17 cellular contexts compared by ENCODE assay signal in genomic region chr19:41402010-41402409, GRCh38.
"Had no signal": no experiment of that assay in that cellular context is flagged by ENCODE, and none has a peak within 500 bp of the region (broad histone marks: within the 10 kb centered on the region; RNA-seq: fewer than 3 reads in every experiment).

No MANE protein-coding gene starts in this region.

- H3K27ac ChIP-seq: neutrophil, spleen, thoracic aorta, transverse colon had no signal

- H3K9me3 Mint-ChIP-seq: effector memory CD8-positive, alpha-beta T cell; naive thymus-derived CD4-positive, alpha-beta T cell; nephron progenitor cell; stimulated activated naive B cell treated with anti-CD40 and anti-IgM and Interleukin-4, amounts not matched to agents 10 μg/mL and 1 μg/mL and 100 μg/mL, for 72 hours; stimulated activated naive CD8-positive, alpha-beta T cell treated with anti-CD3 and anti-CD28 coated beads, Interleukin-15, amount 100 ng/mL, for 72 hours had no signal

- H3K36me3 ChIP-seq: neutrophil, thoracic aorta, transverse colon had no signal

- H3K4me3 ChIP-seq: spleen, thoracic aorta, transverse colon had no signal

- ATAC-seq: effector memory CD8-positive, alpha-beta T cell; left lobe of liver; naive thymus-derived CD4-positive, alpha-beta T cell; sciatic nerve; stimulated activated naive B cell treated with anti-CD40 and anti-IgM and Interleukin-4, amounts not matched to agents 10 μg/mL and 1 μg/mL and 100 μg/mL, for 72 hours; stimulated activated naive CD8-positive, alpha-beta T cell treated with anti-CD3 and anti-CD28 coated beads, Interleukin-15, amount 100 ng/mL, for 72 hours had no signal

- H3K27ac Mint-ChIP-seq: effector memory CD8-positive, alpha-beta T cell; stimulated activated naive B cell treated with anti-CD40 and anti-IgM and Interleukin-4, amounts not matched to agents 10 μg/mL and 1 μg/mL and 100 μg/mL, for 72 hours had no signal

- H3K27me3 ChIP-seq: neutrophil, spleen, transverse colon had no signal

- H3K4me3 Mint-ChIP-seq: effector memory CD8-positive, alpha-beta T cell; naive thymus-derived CD4-positive, alpha-beta T cell; nephron progenitor cell; stimulated activated naive B cell treated with anti-CD40 and anti-IgM and Interleukin-4, amounts not matched to agents 10 μg/mL and 1 μg/mL and 100 μg/mL, for 72 hours; stimulated activated naive CD8-positive, alpha-beta T cell treated with anti-CD3 and anti-CD28 coated beads, Interleukin-15, amount 100 ng/mL, for 72 hours had no signal

- H3K9me3 ChIP-seq: neutrophil, spleen, thoracic aorta, transverse colon had no signal

- DNase-seq: effector memory CD8-positive, alpha-beta T cell; islet precursor cell; mesendoderm; naive thymus-derived CD4-positive, alpha-beta T cell; nephron progenitor cell; spleen; stimulated activated CD4-positive, alpha-beta T cell treated with anti-CD3 and anti-CD28 coated beads, Interleukin-15, amount 100 ng/mL, for 24 hours; stimulated activated CD4-positive, alpha-beta T cell treated with anti-CD3 and anti-CD28 coated beads, Interleukin-1b, Interleukin-23, amount 100 ng/mL, for 48 hours; stimulated activated CD4-positive, alpha-beta T cell treated with anti-CD3 and anti-CD28 coated beads, Interleukin-4, amount 100 ng/mL, for 24 hours; stimulated activated naive B cell treated with anti-CD40 and anti-IgM and Interleukin-4, amounts not matched to agents 10 μg/mL and 1 μg/mL and 100 μg/mL, for 72 hours; stimulated activated naive CD8-positive, alpha-beta T cell treated with anti-CD3 and anti-CD28 coated beads, Interleukin-15, amount 100 ng/mL, for 72 hours; substantia nigra; transverse colon had no signal
